Comparison of ENCODE assay signal across 8 cellular contexts in the genomic region with DNA sequence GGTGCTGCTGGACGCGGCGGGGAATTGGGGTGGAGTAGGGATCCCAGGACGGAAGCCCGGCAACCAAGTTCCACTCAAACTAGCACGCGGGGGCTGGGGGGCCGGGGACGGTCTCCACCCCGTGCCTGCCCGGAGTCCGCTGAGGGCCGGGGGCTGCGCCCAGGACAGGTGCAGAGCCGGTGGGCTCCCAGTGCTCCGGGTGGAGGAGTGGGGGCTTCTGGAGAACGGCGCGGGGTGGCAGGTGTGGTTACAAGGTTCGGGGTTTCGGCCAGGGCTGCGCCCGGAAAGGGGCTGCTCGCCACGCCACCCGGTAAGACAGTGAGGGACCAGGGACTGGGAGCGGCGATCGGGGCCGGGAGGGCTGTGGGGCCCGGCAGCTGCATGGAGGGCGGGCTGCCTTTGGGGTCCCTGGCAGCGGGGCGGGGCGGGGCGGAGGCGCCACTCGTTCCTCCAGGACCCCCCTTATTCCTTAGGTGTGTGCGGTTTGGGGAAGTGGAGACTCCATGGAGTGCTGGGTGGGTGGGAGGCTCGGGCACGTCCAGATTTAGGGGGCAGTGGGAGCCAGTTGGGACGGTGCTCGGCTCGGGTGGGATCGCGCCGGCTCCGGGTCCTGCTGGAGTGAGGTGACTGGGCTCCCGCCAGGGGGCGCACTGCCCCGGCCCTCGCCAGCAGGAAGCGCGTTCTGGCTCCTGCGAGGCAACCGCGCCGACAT. TPM values are rescaled to one million over a fixed set of nuclear protein-coding genes. Genes with fewer than 3 reads are reported as not detected.
DNase-seq lines count a peak whose midpoint lies in the region; ATAC-seq and TF ChIP-seq lines count a peak whose summit lies in the region.

No MANE protein-coding gene starts in this region.

- no peaks in the 10 kb centered on the region for H3K36me3 Mint-ChIP-seq in activated naive CD4-positive, alpha-beta T cell treated with anti-CD3 and anti-CD28 coated beads for 36 hours (ENCODE audit: low read depth)

- H3K27ac Mint-ChIP-seq in activated naive CD4-positive, alpha-beta T cell treated with anti-CD3 and anti-CD28 coated beads for 36 hours = peak overlapping the region; percentile 72

- TF ChIP-seq EP300 in suprapubic skin (IDR thresholded peaks at IDR 0.05) = no peak

- H3K27ac ChIP-seq in HUES64 (ENCODE audit: low read depth, low read length) (peak overlapping the region; percentile 51; the same call in 1 of the 2 replicates), SJCRH30 (peak overlapping the region; percentile 63), suprapubic skin (peak overlapping the region; percentile 19)

- peak overlapping the region; percentile 35; the same call in 1 of the 2 replicates for H3K9ac ChIP-seq in HUES64 (ENCODE audit: low read depth, low read length)

- H3K36me3 ChIP-seq in HUES64 (ENCODE audit: insufficient read depth, low read length) (no peaks in the 10 kb centered on the region), SJCRH30 (no peaks in the 10 kb centered on the region), suprapubic skin (no peaks in the 10 kb centered on the region)

- TF ChIP-seq CTCF in omental fat pad (IDR thresholded peaks at IDR 0.05) (peak in 2 of 3 donors; percentile 54 to 79), suprapubic skin (IDR thresholded peaks at IDR 0.05) (peak; percentile 75 to 98)

- TF ChIP-seq POLR2A in suprapubic skin (IDR thresholded peaks at IDR 0.05) = no peak

- H3K9me3 ChIP-seq in HUES64 (ENCODE audit: insufficient read depth, low read depth, low read length) (no peaks in the 10 kb centered on the region), SJCRH30 (replicated peaks) (no peaks in the 10 kb centered on the region), suprapubic skin (no peaks in the 10 kb centered on the region)

- H3K4me3 ChIP-seq in HUES64 (ENCODE audit: low read length) (peak overlapping the region; percentile 72), SJCRH30 (peak overlapping the region; percentile 78), suprapubic skin (peak overlapping the region; percentile 81)

- no peaks in the 10 kb centered on the region for H3K9me3 Mint-ChIP-seq in activated naive CD4-positive, alpha-beta T cell treated with anti-CD3 and anti-CD28 coated beads for 36 hours

- CTCF ChIA-PET in activated naive CD4-positive, alpha-beta T cell treated with anti-CD3 and anti-CD28 coated beads for 36 hours (lab: Charles Lee) = no interaction called here

- 1% methylated on average over 58 of the region's 58 CpGs for WGBS in HUES64
- WGBS in suprapubic skin = 0% methylated on average over 7 of the region's 58 CpGs

- ATAC-seq in GM19023 (IDR thresholded peaks at IDR 0.05; ENCODE audit: unreplicated experiment) = peak; percentile 1
- peak; percentile 82 for ATAC-seq in omental fat pad (ENCODE audit: low FRiP score)

- H3K4me1 ChIP-seq in HUES64 (ENCODE audit: insufficient read depth, low read length) (peaks cover 51% of the 10 kb centered on the region), SJCRH30 (peaks cover 26% of the 10 kb centered on the region), suprapubic skin (peaks cover 44% of the 10 kb centered on the region)

- H3K27me3 ChIP-seq in HUES64 (ENCODE audit: insufficient read depth, low read length) (peaks cover 64% of the 10 kb centered on the region), SJCRH30 (no peaks in the 10 kb centered on the region), suprapubic skin (peaks cover 13% of the 10 kb centered on the region)

- intact Hi-C loops in activated naive CD4-positive, alpha-beta T cell treated with anti-CD3 and anti-CD28 coated beads for 36 hours (cut with micrococcal nuclease) = loop anchor here (1.0 to 5.0 kb wide), 11 partner anchors 19 to 375 kb away; no protein-coding TSS in a partner anchor

- H3K4me3 Mint-ChIP-seq in activated naive CD4-positive, alpha-beta T cell treated with anti-CD3 and anti-CD28 coated beads for 36 hours = peak overlapping the region; percentile 82

- H3K27me3 Mint-ChIP-seq in activated naive CD4-positive, alpha-beta T cell treated with anti-CD3 and anti-CD28 coated beads for 36 hours (ENCODE audit: low read depth) = no peaks in the 10 kb centered on the region

- DNase-seq in AML-193 (lab: John Stamatoyannopoulos, UW) = peak; percentile 24 to 31
- DNase-seq in SJCRH30 = peak; percentile 90 to 93
- DNase-seq in activated naive CD4-positive, alpha-beta T cell treated with anti-CD3 and anti-CD28 coated beads for 36 hours = peak; percentile 82
- DNase-seq in glomerular visceral epithelial cell (ENCODE audit: extremely low spot score) = peak; percentile 86
- peak; percentile 42 for DNase-seq in omental fat pad (ENCODE audit: low spot score)
- DNase-seq in suprapubic skin (ENCODE audit: low spot score in 2 of 2) = peak; percentile 85 to 86

- H3K4me1 Mint-ChIP-seq in activated naive CD4-positive, alpha-beta T cell treated with anti-CD3 and anti-CD28 coated beads for 36 hours (ENCODE audit: low read depth) = peaks cover 51% of the 10 kb centered on the region

RNA-seq across cellular contexts. Expression of a gene that starts 0.8 kb away (rescaled TPM):
- polyA plus RNA-seq in HUES64 (2013, experiment 1 of 2) = 38.1 TPM
- 42.0 TPM for polyA plus RNA-seq in HUES64 (2013, experiment 2 of 2)
- 28.6 and 31.5 TPM in 2 replicates for total RNA-seq in SJCRH30 (2014; rRNA removed; shearing (Covaris generic))
- total RNA-seq in activated naive CD4-positive, alpha-beta T cell treated with anti-CD3 and anti-CD28 coated beads for 36 hours = 1 to 10 TPM; 7.3 to 8.4 TPM
- total RNA-seq in omental fat pad (10 to 100 TPM in 1 of 4 donors, 1 to 10 TPM in 3; 2.2 to 18.1 (median 3.4) TPM), suprapubic skin (1 to 10 TPM; 1.3 to 5.1 (median 3.9) TPM)

Comparison
In these comparisons a context has a peak if more than half of its experiments do, and no peak if none do; other contexts are left out.
1. Peak in every context shown above with its lines: DNase-seq, ATAC-seq, H3K4me3 ChIP-seq and H3K27ac ChIP-seq.
2. DNase-seq: peak in every context shown above with its lines; median percentile 92 in SJCRH30; 86 in glomerular visceral epithelial cell; 86 in suprapubic skin; 82 in activated naive CD4-positive, alpha-beta T cell treated with anti-CD3 and anti-CD28 coated beads for 36 hours; 42 in omental fat pad; 28 in AML-193.